21 cellular contexts compared by ENCODE assay signal in the genomic region with DNA sequence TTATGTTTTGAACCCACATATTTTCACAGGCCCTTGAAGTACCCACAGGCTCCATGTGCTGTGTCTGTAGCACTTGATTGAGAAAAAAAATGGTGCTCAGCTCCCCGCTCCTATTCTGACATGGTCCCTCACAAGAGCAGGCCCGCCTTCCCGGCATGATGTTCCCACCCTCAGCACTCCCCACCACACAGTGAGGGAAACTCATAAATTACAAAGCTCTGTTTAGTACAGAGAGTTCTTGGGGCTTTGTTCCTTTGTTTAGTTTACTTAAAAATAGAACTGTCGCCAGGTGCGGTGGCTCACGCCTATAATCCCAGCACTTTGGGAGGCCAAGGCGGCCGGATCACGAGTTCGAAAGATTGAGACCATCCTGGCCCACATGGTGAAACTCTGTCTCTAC.
"Had no signal": no experiment of that assay in that cellular context is flagged by ENCODE, and none has a peak within 500 bp of the region (broad histone marks: within the 10 kb centered on the region; RNA-seq: fewer than 3 reads in every experiment).

No MANE protein-coding gene starts in this region.

- DNase-seq: cerebellar nuclear complex; cortex of kidney; dorsolateral prefrontal cortex; effector CD4-positive, alpha-beta T cell; head of caudate nucleus; mesenchymal stem cell; mucosa of descending colon; naive B cell; nucleus accumbens; stimulated activated CD4-positive, alpha-beta T cell treated with anti-CD3 and anti-CD28 coated beads, Interleukin-2, amount 100 ng/mL, for 24 hours; stimulated activated CD4-positive, alpha-beta T cell treated with anti-CD3 and anti-CD28 coated beads, Interleukin-4, amount 100 ng/mL, for 24 hours; stimulated activated naive CD4-positive, alpha-beta T cell treated with Interleukin-2 at 50 U/mL for 16 hours; substantia nigra; testis; tibial artery; upper lobe of left lung had no signal

- H3K4me3 ChIP-seq: dorsolateral prefrontal cortex, lung, mucosa of descending colon, testis, tibial artery, upper lobe of left lung had no signal

- H3K4me1 ChIP-seq: testis, tibial artery had no signal

- H3K9me3 ChIP-seq: mucosa of descending colon, testis, tibial artery, upper lobe of left lung had no signal

- H3K27ac ChIP-seq: dorsolateral prefrontal cortex, testis, tibial artery, upper lobe of left lung had no signal

- ATAC-seq: mucosa of descending colon; natural killer cell treated with Interleukin-12 subunit alpha and Interleukin-12 subunit beta and Interleukin-15 and Interleukin-18, amount 100 ng/mL, for 72 hours; sciatic nerve; stimulated activated effector memory CD8-positive, alpha-beta T cell treated with anti-CD3 and anti-CD28 coated beads, Interleukin-12 subunit alpha, Interleukin-12 subunit beta, amount 100 ng/mL, for 72 hours had no signal

- H3K36me3 ChIP-seq: tibial artery, upper lobe of left lung had no signal

- H3K4me3 Mint-ChIP-seq: mesothelial cell of epicardium; naive B cell; natural killer cell treated with Interleukin-12 subunit alpha and Interleukin-12 subunit beta and Interleukin-15 and Interleukin-18, amount 100 ng/mL, for 72 hours; stimulated activated effector memory CD8-positive, alpha-beta T cell treated with anti-CD3 and anti-CD28 coated beads, Interleukin-12 subunit alpha, Interleukin-12 subunit beta, amount 100 ng/mL, for 72 hours had no signal

- H3K9me3 Mint-ChIP-seq: mesothelial cell of epicardium; naive B cell; natural killer cell treated with Interleukin-12 subunit alpha and Interleukin-12 subunit beta and Interleukin-15 and Interleukin-18, amount 100 ng/mL, for 72 hours; stimulated activated effector memory CD8-positive, alpha-beta T cell treated with anti-CD3 and anti-CD28 coated beads, Interleukin-12 subunit alpha, Interleukin-12 subunit beta, amount 100 ng/mL, for 72 hours had no signal

- H3K4me1 Mint-ChIP-seq: naive B cell; stimulated activated effector memory CD8-positive, alpha-beta T cell treated with anti-CD3 and anti-CD28 coated beads, Interleukin-12 subunit alpha, Interleukin-12 subunit beta, amount 100 ng/mL, for 72 hours had no signal

- H3K27ac Mint-ChIP-seq: mesothelial cell of epicardium; naive B cell; natural killer cell treated with Interleukin-12 subunit alpha and Interleukin-12 subunit beta and Interleukin-15 and Interleukin-18, amount 100 ng/mL, for 72 hours; stimulated activated effector memory CD8-positive, alpha-beta T cell treated with anti-CD3 and anti-CD28 coated beads, Interleukin-12 subunit alpha, Interleukin-12 subunit beta, amount 100 ng/mL, for 72 hours had no signal

- H3K36me3 Mint-ChIP-seq: mesothelial cell of epicardium; naive B cell; natural killer cell treated with Interleukin-12 subunit alpha and Interleukin-12 subunit beta and Interleukin-15 and Interleukin-18, amount 100 ng/mL, for 72 hours; stimulated activated effector memory CD8-positive, alpha-beta T cell treated with anti-CD3 and anti-CD28 coated beads, Interleukin-12 subunit alpha, Interleukin-12 subunit beta, amount 100 ng/mL, for 72 hours had no signal

- H3K27me3 ChIP-seq: dorsolateral prefrontal cortex, testis, tibial artery, upper lobe of left lung had no signal
